ENCODE assay signal across 7 cellular contexts in genomic region chr2:87496036-87497006, GRCh38.
A peak's percentile ranks its signal among the peaks of the same experiment; 100 is the strongest.
DNase-seq lines count a peak whose midpoint lies in the region; ATAC-seq and TF ChIP-seq lines count a peak whose summit lies in the region.
"Not testable (repeated sequence)": the region's sequence is repeated elsewhere in the genome, so short reads cannot be mapped to it uniquely, and the experiment has no call there.

No MANE protein-coding gene starts in this region.

- H3K27me3 ChIP-seq in gastroesophageal sphincter = not testable (repeated sequence)

- intact Hi-C loops in OCI-LY7 (cut with micrococcal nuclease; ENCODE audit: unreplicated experiment); natural killer cell (cut with micrococcal nuclease): not testable (repeated sequence)

- TF ChIP-seq EP300 in gastroesophageal sphincter (IDR thresholded peaks at IDR 0.05) = not testable (repeated sequence)

- ATAC-seq in GM18498 (IDR thresholded peaks at IDR 0.05; ENCODE audit: unreplicated experiment) (peak; percentile 86), GM21528 (IDR thresholded peaks at IDR 0.05; ENCODE audit: low FRiP score, unreplicated experiment) (peak; percentile 79), HG03108 (IDR thresholded peaks at IDR 0.05; ENCODE audit: unreplicated experiment) (peak; percentile 89), gastroesophageal sphincter (peak; percentile 95), natural killer cell (peak; percentile 78 to 94 (median 89))

- 20% methylated on average over 1 of the region's 6 CpGs; no CpG with 5 or more reads in 1 of the 2 donors for whole genome bisulfite sequencing in gastroesophageal sphincter (ENCODE audit: low coverage in 1 of 2), 2 donors

- not testable (repeated sequence) for H3K79me2 ChIP-seq in OCI-LY7 (ENCODE audit: insufficient read depth, low read depth, low read length)

- H3K27ac Mint-ChIP-seq in natural killer cell = not testable (repeated sequence)

- not testable (repeated sequence) for TF ChIP-seq POLR2A in gastroesophageal sphincter (IDR thresholded peaks at IDR 0.05)

- not testable (repeated sequence) for H3K4me3 ChIP-seq in OCI-LY7 (ENCODE audit: low read depth, low read length, poor library complexity, severe bottlenecking); astrocyte of the cerebellum (ENCODE audit: low read depth, low read length); gastroesophageal sphincter

- H3K27me3 Mint-ChIP-seq in natural killer cell (ENCODE audit: low read depth in 2 of 2) = not testable (repeated sequence)

- H3K4me1 ChIP-seq in OCI-LY7 (ENCODE audit: insufficient read depth, low read length, poor library complexity, severe bottlenecking) = peaks cover 26% of the 10 kb centered on the region
- not testable (repeated sequence) for H3K4me1 ChIP-seq in gastroesophageal sphincter

- H4K20me1 ChIP-seq in OCI-LY7 (ENCODE audit: insufficient read depth, low read length) = not testable (repeated sequence)

- H3K36me3 ChIP-seq in OCI-LY7 (ENCODE audit: insufficient read depth, low read length); gastroesophageal sphincter: not testable (repeated sequence)

- H3K27ac ChIP-seq in OCI-LY7 (ENCODE audit: low read depth, low read length, poor library complexity, severe bottlenecking) = peak overlapping the region; percentile 45
- H3K27ac ChIP-seq in gastroesophageal sphincter = not testable (repeated sequence)

- POLR2A ChIA-PET in OCI-LY7 (lab: Charles Lee) = not testable (repeated sequence)

- H3K4me3 Mint-ChIP-seq in natural killer cell = not testable (repeated sequence)

- not testable (repeated sequence) for H3K36me3 Mint-ChIP-seq in natural killer cell

- H3K9me3 ChIP-seq in OCI-LY7 (ENCODE audit: low read length); gastroesophageal sphincter: not testable (repeated sequence)

- H3K4me1 Mint-ChIP-seq in natural killer cell = peaks cover 12% of the 10 kb centered on the region in 2 donors

- CTCF ChIA-PET in OCI-LY7 (lab: Charles Lee; ENCODE audit: unreplicated experiment) = not testable (repeated sequence)

- in situ Hi-C loops in astrocyte of the cerebellum (cut with HindIII; ENCODE audit: low sequenced_read_pairs) = not testable (repeated sequence)

- not testable (repeated sequence) for H2AFZ ChIP-seq in OCI-LY7 (ENCODE audit: low read length)

- DNase-seq in OCI-LY7 (ENCODE audit: low spot score) = peak; percentile 60
- DNase-seq in astrocyte of the cerebellum (ENCODE audit: low read depth) = peak; percentile 41
- not testable (repeated sequence) for DNase-seq in natural killer cell

- H3K9me3 Mint-ChIP-seq in natural killer cell = not testable (repeated sequence)

- peak; percentile 57 for TF ChIP-seq CTCF in OCI-LY7 (conservative IDR thresholded peaks at IDR 0.05; ENCODE audit: low read length)
- TF ChIP-seq CTCF in astrocyte of the cerebellum (IDR thresholded peaks at IDR 0.05; ENCODE audit: low read depth, low read length, missing control alignments) = peak; percentile 20
- peak in 1 of 4 experiments; percentile 46 for TF ChIP-seq CTCF in gastroesophageal sphincter (IDR thresholded peaks at IDR 0.05)
- peak; percentile 24 for TF ChIP-seq CTCF in natural killer cell (IDR thresholded peaks at IDR 0.05)

- not testable (repeated sequence) for BruUV-seq in OCI-LY7 (replicated peaks; lab: Mats Ljungman, UMichigan)

- H3K9me2 ChIP-seq in OCI-LY7 (ENCODE audit: insufficient read depth, low read length) = not testable (repeated sequence)

- H3K4me2 ChIP-seq in OCI-LY7 (ENCODE audit: low read length) = 0 out of 2 replicates have a peak overlapping the region, but pooled peaks have one; percentile 20
